In genomic region chr1:149899460-149900284, GRCh38 we compare ENCODE assay signal across 1 cellular context.
A peak's percentile ranks its signal among the peaks of the same experiment; 100 is the strongest.
TF ChIP-seq lines count a peak whose summit lies in the region.

Gene BOLA1, plus strand, starts transcription at chr1:149899568. Its CDS starts 492 bp downstream, at chr1:149900060.

TF ChIP-seq in HepG2, 621 proteins besides CTCF, POLR2A, EP300 and RAD21 (continued from another document and continues in another):
- TF ChIP-seq ZHX2 (IDR thresholded peaks at IDR 0.05; ENCODE audit: low read depth) (peak; percentile 73; the same call in 1 of the 2 replicates), ZHX2 (CRISPR knock-in tag; IDR thresholded peaks at IDR 0.05; ENCODE audit: borderline replicate concordance) (no peak), CBX2 (IDR thresholded peaks at IDR 0.05; ENCODE audit: low read depth, low read length) (no peak), CBX2 (CRISPR knock-in tag; IDR thresholded peaks at IDR 0.05; ENCODE audit: low read depth) (no peak), SP2 (CRISPR knock-in tag; IDR thresholded peaks at IDR 0.05) (no peak), ZNF124 (CRISPR knock-in tag; IDR thresholded peaks at IDR 0.05) (0 out of 2 replicates have a peak, but pooled peaks have one; percentile 29), MXI1 (IDR thresholded peaks at IDR 0.05; ENCODE audit: borderline replicate concordance, low read depth, low read length) (no peak; the same call in 2 of the 3 replicates), KAT2B (IDR thresholded peaks at IDR 0.05; ENCODE audit: borderline replicate concordance, low read depth, low read length) (no peak), ZNF501 (CRISPR knock-in tag; IDR thresholded peaks at IDR 0.05) (peak; percentile 55; the same call in 1 of the 2 replicates), ZNF335 (CRISPR knock-in tag; IDR thresholded peaks at IDR 0.05) (peak; percentile 79; the same call in 1 of the 2 replicates), DRAP1 (CRISPR knock-in tag; IDR thresholded peaks at IDR 0.05) (peak; percentile 53), DPF2 (CRISPR knock-in tag; IDR thresholded peaks at IDR 0.05; ENCODE audit: borderline replicate concordance, low read depth) (no peak), SAFB2 (CRISPR knock-in tag; IDR thresholded peaks at IDR 0.05; ENCODE audit: borderline replicate concordance, low read depth) (peak; percentile 65; the same call in 1 of the 2 replicates), USF2 (IDR thresholded peaks at IDR 0.05; ENCODE audit: low read depth, low read length) (peak; percentile 94), USF2 (CRISPR knock-in tag; IDR thresholded peaks at IDR 0.05; ENCODE audit: borderline replicate concordance) (peak; percentile 98; the same call in 1 of the 2 replicates), FOXP4 (CRISPR knock-in tag; IDR thresholded peaks at IDR 0.05) (peak; percentile 24; the same call in 1 of the 2 replicates), GABPA (IDR thresholded peaks at IDR 0.05; ENCODE audit: low read depth, low read length) (peak; percentile 57; the same call in 1 of the 2 replicates), GABPA (CRISPR knock-in tag; IDR thresholded peaks at IDR 0.05; ENCODE audit: low read depth) (peak; percentile 86), CBFB (CRISPR knock-in tag; IDR thresholded peaks at IDR 0.05) (peak; percentile 54; the same call in 1 of the 2 replicates), ZBTB20 (CRISPR knock-in tag; IDR thresholded peaks at IDR 0.05; ENCODE audit: borderline replicate concordance, low read depth) (no peak), SP1 (IDR thresholded peaks at IDR 0.05) (no peak), SP1 (CRISPR knock-in tag; IDR thresholded peaks at IDR 0.05) (peak; percentile 29; the same call in 1 of the 2 replicates), NR2F6 (IDR thresholded peaks at IDR 0.05) (no peak), NR2F6 (CRISPR knock-in tag; IDR thresholded peaks at IDR 0.05) (no peak), ZBTB40 (IDR thresholded peaks at IDR 0.05) (no peak), ZBTB40 (CRISPR knock-in tag; IDR thresholded peaks at IDR 0.05) (peak; percentile 60; the same call in 1 of the 2 replicates), ZNF629 (CRISPR knock-in tag; conservative IDR thresholded peaks at IDR 0.05) (no peak), ZNF251 (CRISPR knock-in tag; IDR thresholded peaks at IDR 0.05) (no peak), TFE3 (CRISPR knock-in tag; IDR thresholded peaks at IDR 0.05) (peak; percentile 69), HOXA3 (CRISPR knock-in tag; IDR thresholded peaks at IDR 0.05) (peak; percentile 90), FOXC1 (CRISPR knock-in tag; IDR thresholded peaks at IDR 0.05; ENCODE audit: borderline replicate concordance) (peak; percentile 35; the same call in 1 of the 2 replicates), CENPBD1 (CRISPR knock-in tag; IDR thresholded peaks at IDR 0.05; ENCODE audit: borderline replicate concordance, low read depth) (no peak), ZNF446 (CRISPR knock-in tag; IDR thresholded peaks at IDR 0.05) (peak; percentile 30; the same call in 1 of the 2 replicates), PREB (CRISPR knock-in tag; IDR thresholded peaks at IDR 0.05) (no peak), ZNF292 (CRISPR knock-in tag; IDR thresholded peaks at IDR 0.05; ENCODE audit: borderline replicate concordance, low read depth) (no peak), HOXA9 (CRISPR knock-in tag; IDR thresholded peaks at IDR 0.05; ENCODE audit: borderline replicate concordance) (peak; percentile 52; the same call in 1 of the 2 replicates)
